ENCODE assay signal across 1 cellular context in genomic region chr3:197019021-197019420, GRCh38.
TF ChIP-seq lines count a peak whose summit lies in the region.

No MANE protein-coding gene starts in this region.

TF ChIP-seq in HEK293T, 16 proteins besides CTCF, POLR2A, EP300 and RAD21 (continued from another document):
- TF ChIP-seq PKNOX1 (IDR thresholded peaks at IDR 0.05) = no peak
TF ChIP-seq in HEK293T: peak in this region for 0.
